8 cellular contexts compared by ENCODE assay signal in genomic region chr9:127707766-127708165, GRCh38. TPM values are rescaled to one million over a fixed set of nuclear protein-coding genes. Genes with fewer than 3 reads are reported as not detected.
DNase-seq lines count a peak whose midpoint lies in the region; ATAC-seq, FAIRE-seq and TF ChIP-seq lines count a peak whose summit lies in the region.

No MANE protein-coding gene starts in this region.

- TF ChIP-seq POLR2A in GM12878 (IDR thresholded peaks at IDR 0.05; ENCODE audit: low read depth, low read length) = no peak

- intact Hi-C loops in Panc1 (cut with micrococcal nuclease; ENCODE audit: unreplicated experiment) (no loop called here), GM12878 (cut with micrococcal nuclease; ENCODE audit: unreplicated experiment) (no loop called here)

- H3K27me3 ChIP-seq in Panc1 (ENCODE audit: control insufficient read depth, insufficient read depth, low read length) = no peaks in the 10 kb centered on the region
- H3K27me3 ChIP-seq in GM12878 (replicated peaks in 1 of 2; ENCODE audit: control insufficient read depth in 2 of 2, insufficient read depth in 2 of 2, low read length in 1 of 2) = peaks cover 0 to 2% of the 10 kb centered on the region in 2 experiments; a peak in 2 of 4 replicates

- DNase-seq in stimulated activated CD4-positive, alpha-beta T cell treated with anti-CD3 and anti-CD28 coated beads, Interleukin-2, amount 100 ng/mL, for 24 hours = peak; percentile 27 to 29
- no peak for DNase-seq in stimulated activated CD4-positive, alpha-beta T cell treated with anti-CD3 and anti-CD28 coated beads, Interleukin-2, amount 100 ng/mL, for 48 hours
- no peak for DNase-seq in Panc1 (ENCODE audit: low read depth, low spot score)
- DNase-seq in GM12878 (ENCODE audit: low read depth, low spot score) = no peak
- DNase-seq in stimulated activated naive CD8-positive, alpha-beta T cell treated with anti-CD3 and anti-CD28 coated beads, Interleukin-15, amount 100 ng/mL, for 72 hours = peak; percentile 24 to 42
- no peak for DNase-seq in ACHN
- DNase-seq in nephron progenitor cell = no peak

- no peak; the same call in 1 of the 2 replicates for TF ChIP-seq CTCF in Panc1 (IDR thresholded peaks at IDR 0.05)
- TF ChIP-seq CTCF in GM12878 (IDR thresholded peaks at IDR 0.05 in 2 of 3, conservative IDR thresholded peaks at IDR 0.05 in 1 of 3; ENCODE audit: control insufficient read depth in 2 of 3, extremely low read depth in 1 of 3, insufficient read depth in 1 of 3, low read depth in 3 of 3, low read length in 3 of 3) = peak; percentile 17 to 28 (median 19); a peak in 2 of 6 replicates
- no peak for TF ChIP-seq CTCF in nephron progenitor cell (IDR thresholded peaks at IDR 0.05)

- no peaks in the 10 kb centered on the region for H3K9me3 ChIP-seq in Panc1 (ENCODE audit: control insufficient read depth, insufficient read depth, low read depth, low read length)
- no peaks in the 10 kb centered on the region; the same call in 2 of the 3 replicates for H3K9me3 ChIP-seq in GM12878 (replicated peaks; ENCODE audit: control insufficient read depth, insufficient read depth, low read length)

- H3K36me3 ChIP-seq in Panc1 (ENCODE audit: control insufficient read depth, insufficient read depth, low read length) = no peaks in the 10 kb centered on the region
- H3K36me3 ChIP-seq in GM12878 (ENCODE audit: control insufficient read depth in 2 of 2, insufficient read depth in 2 of 2, low read length in 1 of 2) = no peaks in the 10 kb centered on the region; a peak in 1 of 4 replicates

- 0% methylated on average over 5 of the region's 5 CpGs for WGBS in GM12878 (ENCODE audit: insufficient coverage, insufficient replicate concordance, low lambda C conversion rate, missing lambda C conversion rate)

- H2AFZ ChIP-seq in GM12878 (ENCODE audit: control insufficient read depth, low read depth, low read length) = no peak overlapping the region

- H3K27ac ChIP-seq in Panc1 (ENCODE audit: low read length) (no peak overlapping the region), GM12878 (ENCODE audit: control insufficient read depth, insufficient read depth) (no peak overlapping the region)

- H3K4me1 ChIP-seq in Panc1 (ENCODE audit: control insufficient read depth, insufficient read depth, low read length) (peaks cover 8% of the 10 kb centered on the region), GM12878 (ENCODE audit: control insufficient read depth, insufficient read depth, low read length) (peaks cover 3% of the 10 kb centered on the region; the same call in 1 of the 2 replicates)

- peak; percentile 25; the same call in 1 of the 2 replicates for TF ChIP-seq RAD21 in GM12878 (IDR thresholded peaks at IDR 0.05; ENCODE audit: insufficient read depth, low read depth, low read length)

- H3K4me3 Mint-ChIP-seq in stimulated activated naive CD8-positive, alpha-beta T cell treated with anti-CD3 and anti-CD28 coated beads, Interleukin-15, amount 100 ng/mL, for 72 hours = no peak overlapping the region
- no peak overlapping the region for H3K4me3 Mint-ChIP-seq in nephron progenitor cell

- no peak overlapping the region for H3K9ac ChIP-seq in GM12878 (ENCODE audit: control insufficient read depth, insufficient read depth, low read length)

- H3K36me3 Mint-ChIP-seq in nephron progenitor cell (ENCODE audit: low read depth) = no peaks in the 10 kb centered on the region

- H3K4me3 ChIP-seq in Panc1 (ENCODE audit: low read depth in 2 of 2, low read length in 2 of 2) = no peak overlapping the region
- H3K4me3 ChIP-seq in GM12878 = no peak overlapping the region

- CTCF ChIA-PET in Panc1 (lab: Charles Lee) (interaction anchor here (0.6 kb wide), 1 partner anchor 1669 kb away, joined by 7 read pairs; no protein-coding TSS in a partner anchor), GM12878 (lab: Yijun Ruan, JAX) (interaction anchor here (0.9 to 1.6 kb wide), 2 partner anchors 27 to 162 kb away, joined by 3 to 5 read pairs; partner anchors contain the start of gene TOR2A)

- H4K20me1 ChIP-seq in GM12878 (ENCODE audit: control insufficient read depth, insufficient read depth) = no peaks in the 10 kb centered on the region

- RAD21 ChIA-PET in GM12878 (lab: Charles Lee; ENCODE audit: unreplicated experiment) = no interaction called here

- H3K9me3 Mint-ChIP-seq in stimulated activated naive CD8-positive, alpha-beta T cell treated with anti-CD3 and anti-CD28 coated beads, Interleukin-15, amount 100 ng/mL, for 72 hours = peaks cover 3 to 10% of the 10 kb centered on the region in 2 donors
- peaks cover 7% of the 10 kb centered on the region for H3K9me3 Mint-ChIP-seq in nephron progenitor cell

- H3K27ac Mint-ChIP-seq in stimulated activated naive CD8-positive, alpha-beta T cell treated with anti-CD3 and anti-CD28 coated beads, Interleukin-15, amount 100 ng/mL, for 72 hours = no peak overlapping the region
- no peak overlapping the region for H3K27ac Mint-ChIP-seq in nephron progenitor cell

- in situ Hi-C loops in Panc1 (cut with HindIII; ENCODE audit: low pct_unique_long_range_greater_than_20kb, low sequenced_read_pairs) = no loop called here
- in situ Hi-C loops in GM12878 (cut with MboI) = no loop called here
- in situ Hi-C loops in ACHN (cut with HindIII; ENCODE audit: low pct_ligation_motif_present, low pct_unique_long_range_greater_than_20kb, low sequenced_read_pairs) = no loop called here

- no peak for FAIRE-seq in GM12878 (lab: Jason Lieb, UNC)

- peaks cover 47% of the 10 kb centered on the region for H3K4me1 Mint-ChIP-seq in stimulated activated naive CD8-positive, alpha-beta T cell treated with anti-CD3 and anti-CD28 coated beads, Interleukin-15, amount 100 ng/mL, for 72 hours
- H3K4me1 Mint-ChIP-seq in nephron progenitor cell = peaks cover 65% of the 10 kb centered on the region

- ATAC-seq in Panc1 (peak; percentile 59; the same call in 1 of the 2 replicates), GM12878 (peak; percentile 87), HG03039 (IDR thresholded peaks at IDR 0.05; ENCODE audit: unreplicated experiment) (no peak)
- ATAC-seq in stimulated activated naive CD8-positive, alpha-beta T cell treated with anti-CD3 and anti-CD28 coated beads, Interleukin-15, amount 100 ng/mL, for 72 hours = peak; percentile 77

- H3K4me2 ChIP-seq in GM12878 (ENCODE audit: control insufficient read depth, insufficient read depth) = no peak overlapping the region

- BruUV-seq in Panc1 (replicated peaks; lab: Mats Ljungman, UMichigan) = no TSS peak
- BruUV-seq in GM12878 (replicated peaks; lab: Mats Ljungman, UMichigan) = no TSS peak

- H3K27me3 Mint-ChIP-seq in stimulated activated naive CD8-positive, alpha-beta T cell treated with anti-CD3 and anti-CD28 coated beads, Interleukin-15, amount 100 ng/mL, for 72 hours = no peaks in the 10 kb centered on the region
- peaks cover 20% of the 10 kb centered on the region for H3K27me3 Mint-ChIP-seq in nephron progenitor cell (ENCODE audit: low read depth, poor library complexity)

- SMC1A ChIA-PET in GM12878 (lab: Charles Lee; ENCODE audit: uncharacterized antibody, unreplicated experiment) = interaction anchor here (1.9 kb wide), 1 partner anchor 27 kb away, joined by 8 read pairs; the partner anchor contains the start of gene TOR2A

- POLR2A ChIA-PET in Panc1 (lab: Charles Lee) = no interaction called here
- POLR2A ChIA-PET in GM12878 (lab: Charles Lee) = no interaction called here

- no peaks in the 10 kb centered on the region for H3K79me2 ChIP-seq in GM12878 (ENCODE audit: control insufficient read depth, insufficient read depth, low read length)

- TF ChIP-seq EP300 in GM12878 (IDR thresholded peaks at IDR 0.05; ENCODE audit: borderline replicate concordance in 1 of 2, control insufficient read depth in 1 of 2, low read depth in 2 of 2, low read length in 2 of 2) = no peak

RNA-seq across cellular contexts. Expression of gene CFAP157, which starts 1.0 kb away (rescaled TPM):
- total RNA-seq in Panc1 (2021; ENCODE audit: unreplicated experiment) (not detected), GM12878 (2014; rRNA removed) (not detected in 2 replicates), GM12878 (2014; rRNA removed; fragmentation: Illumina TruSeq; extraction: Trizol) (not detected in 2 replicates), GM12878 (2021) (not detected in 2 replicates)
- 1.8 TPM for polyA plus RNA-seq in Panc1 (2012; ENCODE audit: insufficient read length)
- total RNA-seq in GM12878 (2013; cell fraction: nucleolus; rRNA removed) = not detected in 2 replicates
- not detected for polyA plus RNA-seq in GM12878 (2011; ENCODE audit: low read depth)
- polyA plus RNA-seq in GM12878 (2011; rRNA removed) (not detected in 2 replicates), GM12878 (2014; fragmentation: Illumina TruSeq; extraction: Trizol) (not detected in 2 replicates), GM12878 (2014; fragmentation: Nextera tagmentation; extraction: Ambion mirVana) (not detected), GM12878 (2014; rRNA removed) (not detected in 2 replicates), GM12878 (2016; fragmentation: Nextera tagmentation; extraction: Ambion mirVana) (under 1 TPM; 0.08 to 0.72 TPM)
- polyA plus RNA-seq in GM12878 (2011; cell fraction: cytosol; rRNA removed) = not detected in 2 replicates
- 0.24 TPM in 1 of 2 replicates, not detected in the other for polyA plus RNA-seq in GM12878 (2011; cell fraction: nucleus; rRNA removed)
- polyA plus RNA-seq in GM12878 (2012) = 0.24 and 0.37 TPM in 2 replicates
- polyA minus RNA-seq in GM12878 (2011; rRNA and poly(A)+ RNA removed) = not detected in 2 replicates
- polyA minus RNA-seq in GM12878 (2011; cell fraction: cytosol; rRNA and poly(A)+ RNA removed) = not detected in 2 replicates
- polyA minus RNA-seq in GM12878 (2011; cell fraction: nucleus; rRNA and poly(A)+ RNA removed) = not detected in 2 replicates

RNA-seq across cellular contexts. Expression of gene PTRH1, which starts 7.7 kb away (rescaled TPM):
- total RNA-seq in Panc1 (2021; ENCODE audit: unreplicated experiment) (13.8 TPM), GM12878 (2014; rRNA removed) (30.7 and 31.0 TPM in 2 replicates), GM12878 (2014; rRNA removed; fragmentation: Illumina TruSeq; extraction: Trizol) (3.0 and 4.6 TPM in 2 replicates), GM12878 (2021) (13.1 and 14.5 TPM in 2 replicates)
- 17.5 TPM for polyA plus RNA-seq in Panc1 (2012; ENCODE audit: insufficient read length)
- total RNA-seq in GM12878 (2013; cell fraction: nucleolus; rRNA removed) = 3.0 and 3.9 TPM in 2 replicates
- 2.3 TPM for polyA plus RNA-seq in GM12878 (2011; ENCODE audit: low read depth)
- polyA plus RNA-seq in GM12878 (2011; rRNA removed) (2.8 and 5.9 TPM in 2 replicates), GM12878 (2014; fragmentation: Illumina TruSeq; extraction: Trizol) (1.0 and 1.6 TPM in 2 replicates), GM12878 (2014; fragmentation: Nextera tagmentation; extraction: Ambion mirVana) (1 to 10 TPM in 1 of 2 experiments, under 1 TPM in 1; 0.69 to 1.8 TPM), GM12878 (2014; rRNA removed) (25.8 and 26.1 TPM in 2 replicates), GM12878 (2016; fragmentation: Nextera tagmentation; extraction: Ambion mirVana) (10 to 100 TPM; 36.4 to 38.4 TPM)
- polyA plus RNA-seq in GM12878 (2011; cell fraction: cytosol; rRNA removed) = 10.0 and 18.3 TPM in 2 replicates
- 9.0 and 11.0 TPM in 2 replicates for polyA plus RNA-seq in GM12878 (2011; cell fraction: nucleus; rRNA removed)
- 6.5 and 6.8 TPM in 2 replicates for polyA plus RNA-seq in GM12878 (2012)
- polyA minus RNA-seq in GM12878 (2011; rRNA and poly(A)+ RNA removed) = 1.5 and 2.2 TPM in 2 replicates
- 2.4 and 4.5 TPM in 2 replicates for polyA minus RNA-seq in GM12878 (2011; cell fraction: cytosol; rRNA and poly(A)+ RNA removed)
- 3.3 and 4.2 TPM in 2 replicates for polyA minus RNA-seq in GM12878 (2011; cell fraction: nucleus; rRNA and poly(A)+ RNA removed)

RNA-seq across cellular contexts. Expression of gene TTC16, which starts 8.1 kb away (rescaled TPM):
- 0.05 TPM for total RNA-seq in Panc1 (2021; ENCODE audit: unreplicated experiment)
- polyA plus RNA-seq in Panc1 (2012; ENCODE audit: insufficient read length) = 0.12 TPM
- total RNA-seq in GM12878 (2013; cell fraction: nucleolus; rRNA removed) = not detected in 2 replicates
- total RNA-seq in GM12878 (2014; rRNA removed) = not detected in 2 replicates
- total RNA-seq in GM12878 (2014; rRNA removed; fragmentation: Illumina TruSeq; extraction: Trizol) = not detected in 2 replicates
- total RNA-seq in GM12878 (2021) = not detected in 2 replicates
- polyA plus RNA-seq in GM12878 (2011; ENCODE audit: low read depth) = not detected
- 0.03 TPM in 1 of 2 replicates, not detected in the other for polyA plus RNA-seq in GM12878 (2011; rRNA removed)
- polyA plus RNA-seq in GM12878 (2011; cell fraction: cytosol; rRNA removed) = not detected in 2 replicates
- polyA plus RNA-seq in GM12878 (2011; cell fraction: nucleus; rRNA removed) = 0.03 TPM in 1 of 2 replicates, not detected in the other
- not detected in 2 replicates for polyA plus RNA-seq in GM12878 (2012)
- polyA plus RNA-seq in GM12878 (2014; fragmentation: Illumina TruSeq; extraction: Trizol) = not detected in 2 replicates
- not detected for polyA plus RNA-seq in GM12878 (2014; fragmentation: Nextera tagmentation; extraction: Ambion mirVana)
- polyA plus RNA-seq in GM12878 (2014; rRNA removed) = 0.04 TPM in 1 of 2 replicates, not detected in the other
- not detected for polyA plus RNA-seq in GM12878 (2016; fragmentation: Nextera tagmentation; extraction: Ambion mirVana)
- not detected in 2 replicates for polyA minus RNA-seq in GM12878 (2011; rRNA and poly(A)+ RNA removed)
- polyA minus RNA-seq in GM12878 (2011; cell fraction: cytosol; rRNA and poly(A)+ RNA removed) = not detected in 2 replicates
- not detected in 2 replicates for polyA minus RNA-seq in GM12878 (2011; cell fraction: nucleus; rRNA and poly(A)+ RNA removed)

RNA-seq across cellular contexts. Expression of gene TOR2A, which starts 27.3 kb away (rescaled TPM):
- total RNA-seq in Panc1 (2021; ENCODE audit: unreplicated experiment) (8.2 TPM), GM12878 (2014; rRNA removed) (7.8 and 12.6 TPM in 2 replicates), GM12878 (2014; rRNA removed; fragmentation: Illumina TruSeq; extraction: Trizol) (2.7 and 4.2 TPM in 2 replicates), GM12878 (2021) (11.5 and 11.6 TPM in 2 replicates)
- polyA plus RNA-seq in Panc1 (2012; ENCODE audit: insufficient read length) = 8.3 TPM
- total RNA-seq in GM12878 (2013; cell fraction: nucleolus; rRNA removed) = 3.9 and 6.5 TPM in 2 replicates
- 2.6 TPM for polyA plus RNA-seq in GM12878 (2011; ENCODE audit: low read depth)
- polyA plus RNA-seq in GM12878 (2011; rRNA removed) (0.91 and 2.4 TPM in 2 replicates), GM12878 (2014; fragmentation: Illumina TruSeq; extraction: Trizol) (1.6 and 5.4 TPM in 2 replicates), GM12878 (2014; fragmentation: Nextera tagmentation; extraction: Ambion mirVana) (1 to 10 TPM in 1 of 2 experiments, under 1 TPM in 1; 0.52 to 1.6 TPM), GM12878 (2014; rRNA removed) (14.3 and 17.4 TPM in 2 replicates), GM12878 (2016; fragmentation: Nextera tagmentation; extraction: Ambion mirVana) (10 to 100 TPM; 22.1 to 23.7 TPM)
- 6.6 and 11.0 TPM in 2 replicates for polyA plus RNA-seq in GM12878 (2011; cell fraction: cytosol; rRNA removed)
- 13.5 and 13.6 TPM in 2 replicates for polyA plus RNA-seq in GM12878 (2011; cell fraction: nucleus; rRNA removed)
- 6.7 and 8.2 TPM in 2 replicates for polyA plus RNA-seq in GM12878 (2012)
- polyA minus RNA-seq in GM12878 (2011; rRNA and poly(A)+ RNA removed) = 1.4 and 4.9 TPM in 2 replicates
- polyA minus RNA-seq in GM12878 (2011; cell fraction: cytosol; rRNA and poly(A)+ RNA removed) = 2.7 and 4.3 TPM in 2 replicates
- polyA minus RNA-seq in GM12878 (2011; cell fraction: nucleus; rRNA and poly(A)+ RNA removed) = 5.1 and 8.0 TPM in 2 replicates

Comparison
In these comparisons a context has a peak if more than half of its experiments do, and no peak if none do; other contexts are left out.
1. DNase-seq: peak in stimulated activated CD4-positive, alpha-beta T cell treated with anti-CD3 and anti-CD28 coated beads, Interleukin-2, amount 100 ng/mL, for 24 hours (2 of 2) and stimulated activated naive CD8-positive, alpha-beta T cell treated with anti-CD3 and anti-CD28 coated beads, Interleukin-15, amount 100 ng/mL, for 72 hours (2 of 2); none in stimulated activated CD4-positive, alpha-beta T cell treated with anti-CD3 and anti-CD28 coated beads, Interleukin-2, amount 100 ng/mL, for 48 hours (0 of 2), Panc1 (single experiment), GM12878 (single experiment), ACHN (single experiment) and nephron progenitor cell (single experiment).
2. CTCF ChIP-seq: peak in GM12878 (3 of 3); none in Panc1 (single experiment) and nephron progenitor cell (single experiment).